ENCODE assay signal across 2 cellular contexts in genomic region chr9:129811967-129812363, GRCh38.
A peak's percentile ranks its signal among the peaks of the same experiment; 100 is the strongest.
TF ChIP-seq lines count a peak whose summit lies in the region.

No MANE protein-coding gene starts in this region.

TF ChIP-seq in HEK293, 187 proteins besides CTCF, POLR2A, EP300 and RAD21:
- no peak for TF ChIP-seq ZNF302 (tag by site-specific recombination; IDR thresholded peaks at IDR 0.05; ENCODE audit: low read depth)
- TF ChIP-seq ZFHX2 (tag by site-specific recombination; conservative IDR thresholded peaks at IDR 0.05): peak; percentile 38
- TF ChIP-seq ZNF600 (tag by site-specific recombination; IDR thresholded peaks at IDR 0.05): 0 out of 2 replicates have a peak, but pooled peaks have one; percentile 16
- no peak for TF ChIP-seq ZNF830 (tag by site-specific recombination; IDR thresholded peaks at IDR 0.05; ENCODE audit: low read depth)
- no peak for TF ChIP-seq ZNF26 (tag by site-specific recombination; IDR thresholded peaks at IDR 0.05)
- peak; percentile 40 for TF ChIP-seq EGR2 (tag by site-specific recombination; IDR thresholded peaks at IDR 0.05; ENCODE audit: low read depth)
- TF ChIP-seq BCL6B (tag by site-specific recombination; IDR thresholded peaks at IDR 0.05): peak; percentile 89
TF ChIP-seq in HEK293: peak in this region for 4.

TF ChIP-seq in K562, 482 proteins besides CTCF, POLR2A, EP300 and RAD21:
- TF ChIP-seq ZBTB9 (CRISPR knock-in tag; IDR thresholded peaks at IDR 0.05): no peak
- no peak for TF ChIP-seq STAT6 (CRISPR knock-in tag; IDR thresholded peaks at IDR 0.05)
- 0 out of 2 replicates have a peak, but pooled peaks have one; percentile 6 for TF ChIP-seq THRB (CRISPR knock-in tag; conservative IDR thresholded peaks at IDR 0.05)
- peak; percentile 9; the same call in 1 of the 2 replicates for TF ChIP-seq ELF4 (CRISPR knock-in tag; IDR thresholded peaks at IDR 0.05)
- 0 out of 2 replicates have a peak, but pooled peaks have one; percentile 12 for TF ChIP-seq THAP7 (CRISPR knock-in tag; IDR thresholded peaks at IDR 0.05)
- no peak for TF ChIP-seq CBX8 (IDR thresholded peaks at IDR 0.05; ENCODE audit: borderline replicate concordance, extremely low read depth, low read depth, low read length, poor library complexity, severe bottlenecking)
- peak; percentile 31; the same call in 1 of the 2 replicates for TF ChIP-seq ATF4 (CRISPR knock-in tag; IDR thresholded peaks at IDR 0.05)
- peak; percentile 64; the same call in 1 of the 2 replicates for TF ChIP-seq OTX1 (CRISPR knock-in tag; IDR thresholded peaks at IDR 0.05)
- TF ChIP-seq HBP1 (CRISPR knock-in tag; IDR thresholded peaks at IDR 0.05): 0 out of 2 replicates have a peak, but pooled peaks have one; percentile 21
- TF ChIP-seq RAD51 (IDR thresholded peaks at IDR 0.05; ENCODE audit: borderline replicate concordance, low read depth): no peak
- no peak for TF ChIP-seq NR3C1 (CRISPR knock-in tag; IDR thresholded peaks at IDR 0.05)
- TF ChIP-seq HMG20B (CRISPR knock-in tag; IDR thresholded peaks at IDR 0.05): 0 out of 2 replicates have a peak, but pooled peaks have one; percentile 44
- TF ChIP-seq POLR2B (IDR thresholded peaks at IDR 0.05; ENCODE audit: low read depth, partially characterized antibody): peak; percentile 39
- 0 out of 4 replicates have a peak, but pooled peaks of 1 of the 2 experiments have one; percentile 41 for TF ChIP-seq MAZ (CRISPR knock-in tag; conservative IDR thresholded peaks at IDR 0.05 in 1 of 2, IDR thresholded peaks at IDR 0.05 in 1 of 2)
- TF ChIP-seq CEBPZ (IDR thresholded peaks at IDR 0.05; ENCODE audit: borderline replicate concordance, low read depth, low read length): no peak
- TF ChIP-seq ZNF551 (CRISPR knock-in tag; IDR thresholded peaks at IDR 0.05): no peak
- TF ChIP-seq CGGBP1 (CRISPR knock-in tag; IDR thresholded peaks at IDR 0.05): peak; percentile 38; the same call in 1 of the 2 replicates
- no peak for TF ChIP-seq TRIM28 (IDR thresholded peaks at IDR 0.05)
- no peak for TF ChIP-seq NRF1 (conservative IDR thresholded peaks at IDR 0.05 in 1 of 2, IDR thresholded peaks at IDR 0.05 in 1 of 2)
- TF ChIP-seq TFE3 (CRISPR knock-in tag; IDR thresholded peaks at IDR 0.05): 0 out of 2 replicates have a peak, but pooled peaks have one; percentile 3
- no peak for TF ChIP-seq ZBTB5 (IDR thresholded peaks at IDR 0.05)
- peak in 1 of 2 experiments; percentile 13; a peak in 1 of 4 replicates for TF ChIP-seq HDAC1 (IDR thresholded peaks at IDR 0.05)
- peak; percentile 3; the same call in 1 of the 2 replicates for TF ChIP-seq RBFOX2 (IDR thresholded peaks at IDR 0.05; ENCODE audit: low read depth, low read length)
